In the genomic region with DNA sequence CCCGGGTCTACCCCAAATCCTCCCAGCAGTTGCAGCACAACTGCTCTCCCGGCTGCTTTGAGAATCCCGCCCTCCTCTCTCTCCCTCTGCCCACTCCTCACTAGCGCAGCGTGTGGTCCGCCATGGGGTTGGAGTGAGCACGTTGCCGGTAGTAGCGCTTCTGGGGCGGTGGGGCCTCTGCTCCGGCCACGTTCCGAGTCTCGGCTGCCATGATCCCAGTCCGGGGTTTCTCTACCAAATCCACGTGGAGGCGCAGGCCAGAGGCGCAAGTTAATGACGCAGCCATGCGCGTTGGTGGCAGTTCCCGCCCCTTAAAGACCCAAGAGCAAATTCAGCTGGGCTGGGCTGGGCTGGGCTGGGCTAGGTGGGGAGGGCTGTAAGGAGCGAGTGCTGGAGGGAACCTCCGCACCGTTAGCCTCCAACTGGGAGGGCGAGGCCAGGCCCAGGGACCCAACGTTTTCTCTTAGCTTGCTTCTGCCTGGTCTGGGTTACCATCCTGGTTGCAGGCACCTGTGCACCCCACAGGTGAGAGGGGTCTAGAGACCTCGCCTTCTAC, we compare ENCODE assay signal across 1 cellular context.
TF ChIP-seq lines count a peak whose summit lies in the region.

METTL1 (minus strand) TSS at position 233 of the 556 bp plus-strand sequence; CDS start at position 211, 22 bp downstream.

TF ChIP-seq in HepG2, 621 proteins besides CTCF, POLR2A, EP300 and RAD21 (continued from another document and continues in another):
- TF ChIP-seq RERE (CRISPR knock-in tag; IDR thresholded peaks at IDR 0.05; ENCODE audit: low read depth) (no peak; the same call in 1 of the 2 replicates), KMT2B (CRISPR knock-in tag; IDR thresholded peaks at IDR 0.05) (peak; percentile 86), PRDM10 (CRISPR knock-in tag; IDR thresholded peaks at IDR 0.05; ENCODE audit: low read depth) (0 out of 2 replicates have a peak, but pooled peaks have one; percentile 62), ZNF543 (CRISPR knock-in tag; IDR thresholded peaks at IDR 0.05) (peak; percentile 95), ZBTB7A (CRISPR knock-in tag; IDR thresholded peaks at IDR 0.05) (0 out of 2 replicates have a peak, but pooled peaks have one; percentile 60), MNT (IDR thresholded peaks at IDR 0.05) (peak; percentile 98), TBX2 (CRISPR knock-in tag; IDR thresholded peaks at IDR 0.05; ENCODE audit: borderline replicate concordance) (peak; percentile 58; the same call in 1 of the 2 replicates), CHCHD3 (CRISPR knock-in tag; IDR thresholded peaks at IDR 0.05) (peak; percentile 74; the same call in 1 of the 2 replicates), MED1 (CRISPR knock-in tag; IDR thresholded peaks at IDR 0.05) (peak; percentile 71), HDAC2 (CRISPR knock-in tag; IDR thresholded peaks at IDR 0.05) (peak; percentile 76; the same call in 1 of the 2 replicates), THAP11 (CRISPR knock-in tag; IDR thresholded peaks at IDR 0.05) (peak; percentile 91), HIVEP1 (CRISPR knock-in tag; IDR thresholded peaks at IDR 0.05) (peak; percentile 99), ZFP62 (CRISPR knock-in tag; IDR thresholded peaks at IDR 0.05) (no peak), EED (CRISPR knock-in tag; IDR thresholded peaks at IDR 0.05) (no peak), ZNF251 (CRISPR knock-in tag; IDR thresholded peaks at IDR 0.05) (no peak), SKI (IDR thresholded peaks at IDR 0.05; ENCODE audit: partially characterized antibody) (peak; percentile 55), KLF11 (CRISPR knock-in tag; IDR thresholded peaks at IDR 0.05) (peak; percentile 59; the same call in 1 of the 2 replicates), ARID3A (IDR thresholded peaks at IDR 0.05; ENCODE audit: low read depth, low read length) (0 out of 2 replicates have a peak, but pooled peaks have one; percentile 27), CHD4 (IDR thresholded peaks at IDR 0.05; ENCODE audit: borderline replicate concordance, low read length) (no peak), ZMAT3 (CRISPR knock-in tag; conservative IDR thresholded peaks at IDR 0.05) (peak; percentile 88), ZNF619 (CRISPR knock-in tag; IDR thresholded peaks at IDR 0.05) (peak; percentile 90; the same call in 1 of the 2 replicates), NAIF1 (CRISPR knock-in tag; IDR thresholded peaks at IDR 0.05; ENCODE audit: borderline replicate concordance) (peak; percentile 57; the same call in 1 of the 2 replicates), KAT7 (CRISPR knock-in tag; IDR thresholded peaks at IDR 0.05; ENCODE audit: borderline replicate concordance) (no peak), JUND (CRISPR knock-in tag; IDR thresholded peaks at IDR 0.05) (peak; percentile 84), TRIM22 (IDR thresholded peaks at IDR 0.05) (no peak), ARHGAP35 (CRISPR knock-in tag; IDR thresholded peaks at IDR 0.05; ENCODE audit: borderline replicate concordance) (peak; percentile 76; the same call in 1 of the 2 replicates), THYN1 (CRISPR knock-in tag; IDR thresholded peaks at IDR 0.05; ENCODE audit: borderline replicate concordance, low read depth) (no peak), ZNF446 (CRISPR knock-in tag; IDR thresholded peaks at IDR 0.05) (peak; percentile 46), PREB (CRISPR knock-in tag; IDR thresholded peaks at IDR 0.05) (no peak), REPIN1 (CRISPR knock-in tag; IDR thresholded peaks at IDR 0.05; ENCODE audit: borderline replicate concordance, low read depth) (peak; percentile 98)
- TF ChIP-seq, protein P1, sequence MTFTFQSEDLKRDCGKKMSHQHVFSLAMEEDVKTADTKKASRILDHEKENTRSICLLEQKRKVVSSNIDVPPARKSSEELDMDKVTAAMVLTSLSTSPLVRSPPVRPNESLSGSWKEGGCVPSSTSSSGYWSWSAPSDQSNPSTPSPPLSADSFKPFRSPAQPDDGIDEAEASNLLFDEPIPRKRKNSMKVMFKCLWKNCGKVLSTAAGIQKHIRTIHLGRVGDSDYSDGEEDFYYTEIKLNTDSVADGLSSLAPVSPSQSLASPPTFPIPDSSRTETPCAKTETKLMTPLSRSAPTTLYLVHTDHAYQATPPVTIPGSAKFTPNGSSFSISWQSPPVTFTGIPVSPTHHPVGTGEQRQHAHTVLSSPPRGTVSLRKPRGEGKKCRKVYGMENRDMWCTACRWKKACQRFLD (CRISPR knock-in tag; IDR thresholded peaks at IDR 0.05; ENCODE audit: borderline replicate concordance) = 0 out of 2 replicates have a peak, but pooled peaks have one; percentile 47
- TF ChIP-seq, protein P2, sequence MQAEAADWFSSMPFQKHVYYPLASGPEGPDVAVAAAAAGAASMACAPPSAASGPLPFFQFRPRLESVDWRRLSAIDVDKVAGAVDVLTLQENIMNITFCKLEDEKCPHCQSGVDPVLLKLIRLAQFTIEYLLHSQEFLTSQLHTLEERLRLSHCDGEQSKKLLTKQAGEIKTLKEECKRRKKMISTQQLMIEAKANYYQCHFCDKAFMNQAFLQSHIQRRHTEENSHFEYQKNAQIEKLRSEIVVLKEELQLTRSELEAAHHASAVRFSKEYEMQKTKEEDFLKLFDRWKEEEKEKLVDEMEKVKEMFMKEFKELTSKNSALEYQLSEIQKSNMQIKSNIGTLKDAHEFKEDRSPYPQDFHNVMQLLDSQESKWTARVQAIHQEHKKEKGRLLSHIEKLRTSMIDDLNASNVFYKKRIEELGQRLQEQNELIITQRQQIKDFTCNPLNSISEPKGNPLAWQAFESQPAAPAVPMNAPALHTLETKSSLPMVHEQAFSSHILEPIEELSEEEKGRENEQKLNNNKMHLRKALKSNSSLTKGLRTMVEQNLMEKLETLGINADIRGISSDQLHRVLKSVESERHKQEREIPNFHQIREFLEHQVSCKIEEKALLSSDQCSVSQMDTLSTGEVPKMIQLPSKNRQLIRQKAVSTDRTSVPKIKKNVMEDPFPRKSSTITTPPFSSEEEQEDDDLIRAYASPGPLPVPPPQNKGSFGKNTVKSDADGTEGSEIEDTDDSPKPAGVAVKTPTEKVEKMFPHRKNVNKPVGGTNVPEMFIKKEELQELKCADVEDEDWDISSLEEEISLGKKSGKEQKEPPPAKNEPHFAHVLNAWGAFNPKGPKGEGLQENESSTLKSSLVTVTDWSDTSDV (CRISPR knock-in tag; IDR thresholded peaks at IDR 0.05) = no peak
- TF ChIP-seq, protein P3, sequence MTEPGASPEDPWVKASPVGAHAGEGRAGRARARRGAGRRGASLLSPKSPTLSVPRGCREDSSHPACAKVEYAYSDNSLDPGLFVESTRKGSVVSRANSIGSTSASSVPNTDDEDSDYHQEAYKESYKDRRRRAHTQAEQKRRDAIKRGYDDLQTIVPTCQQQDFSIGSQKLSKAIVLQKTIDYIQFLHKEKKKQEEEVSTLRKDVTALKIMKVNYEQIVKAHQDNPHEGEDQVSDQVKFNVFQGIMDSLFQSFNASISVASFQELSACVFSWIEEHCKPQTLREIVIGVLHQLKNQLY (CRISPR knock-in tag; IDR thresholded peaks at IDR 0.05) = 0 out of 2 replicates have a peak, but pooled peaks have one; percentile 23
- TF ChIP-seq, protein P4, sequence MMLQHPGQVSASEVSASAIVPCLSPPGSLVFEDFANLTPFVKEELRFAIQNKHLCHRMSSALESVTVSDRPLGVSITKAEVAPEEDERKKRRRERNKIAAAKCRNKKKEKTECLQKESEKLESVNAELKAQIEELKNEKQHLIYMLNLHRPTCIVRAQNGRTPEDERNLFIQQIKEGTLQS (CRISPR knock-in tag; IDR thresholded peaks at IDR 0.05) = peak; percentile 59; the same call in 1 of the 2 replicates
